Comparison of ENCODE assay signal across 7 cellular contexts in genomic region chr10:111077715-111078504, GRCh38. TPM values are rescaled to one million over a fixed set of nuclear protein-coding genes. Genes with fewer than 3 reads are reported as not detected.
DNase-seq lines count a peak whose midpoint lies in the region; ATAC-seq, FAIRE-seq and TF ChIP-seq lines count a peak whose summit lies in the region.

No MANE protein-coding gene starts in this region.

- TF ChIP-seq CTCF in GM10266 (IDR thresholded peaks at IDR 0.05; ENCODE audit: control insufficient read depth, insufficient read depth, low read depth, missing control alignments) (no peak), fibroblast of pulmonary artery (IDR thresholded peaks at IDR 0.05; ENCODE audit: low read length, missing control alignments) (no peak), pancreas (IDR thresholded peaks at IDR 0.05) (no peak)

- H3K9me3 ChIP-seq in pancreas = no peaks in the 10 kb centered on the region

- H3K27me3 ChIP-seq in pancreas = no peaks in the 10 kb centered on the region

- peak; percentile 10 to 28 (median 20) for ATAC-seq in pancreas
- no peak for ATAC-seq in GM18861 (IDR thresholded peaks at IDR 0.05; ENCODE audit: unreplicated experiment)

- intact Hi-C loops in pancreas (cut with DNase I) = loop anchor here in 2 of 3 donors (2.0 to 10.0 kb wide), 2 partner anchors 129 to 287 kb away; no protein-coding TSS in a partner anchor

- peaks cover 0 to 8% (median 4%) of the 10 kb centered on the region in 3 donors for H3K4me1 ChIP-seq in pancreas

- peak overlapping the region; percentile 31 to 80 (median 68) for H3K27ac ChIP-seq in pancreas

- H3K4me3 ChIP-seq in fibroblast of pulmonary artery (replicated peaks; ENCODE audit: low read depth, low read length) (peak overlapping the region; percentile 17), pancreas (peak overlapping the region; percentile 44 to 69 (median 58))

- DNase-seq in GM10266 (ENCODE audit: extremely low spot score) (peak; percentile 56), UCSD-AML1 (lab: John Stamatoyannopoulos, UW; ENCODE audit: unreplicated experiment) (peak; percentile 74), fibroblast of pulmonary artery (ENCODE audit: low read depth) (peak; percentile 10), pancreas (peak; percentile 19 to 85 (median 54)), NCI-H345 treated with DMSO at 0.1 percent for 48 hours (lab: John Stamatoyannopoulos, UW; ENCODE audit: unreplicated experiment) (no peak), MV-4-11 (lab: John Stamatoyannopoulos, UW) (no peak)

- no peak for FAIRE-seq in pancreas (lab: Jason Lieb, UNC)

- peaks cover 0 to 4% (median 0%) of the 10 kb centered on the region in 3 donors for H3K36me3 ChIP-seq in pancreas

- whole genome bisulfite sequencing in pancreas, 2 donors = 12 to 17% methylated on average over 53 to 82 of the region's 82 CpGs

RNA-seq across cellular contexts. Expression of gene ADRA2A, which starts 1.1 kb away (rescaled TPM):
- total RNA-seq in pancreas = 10 to 100 TPM; 12.6 to 40.7 (median 27.1) TPM
- polyA plus RNA-seq in pancreas = 10 to 100 TPM; 15.0 to 42.3 TPM

Comparison
In these comparisons a context has a peak if more than half of its experiments do, and no peak if none do; other contexts are left out.
1. DNase-seq: peak in GM10266 (single experiment), UCSD-AML1 (single experiment), fibroblast of pulmonary artery (single experiment) and pancreas (6 of 6); none in NCI-H345 treated with DMSO at 0.1 percent for 48 hours (single experiment) and MV-4-11 (single experiment).